ENCODE assay signal across 2 cellular contexts in genomic region chr11:1422481-1422880, GRCh38.
A peak's percentile ranks its signal among the peaks of the same experiment; 100 is the strongest.
TF ChIP-seq lines count a peak whose summit lies in the region.

No MANE protein-coding gene starts in this region.

TF ChIP-seq in PFSK-1, 5 proteins besides CTCF, POLR2A, EP300 and RAD21:
- peak; percentile 80 to 91 for TF ChIP-seq REST (IDR thresholded peaks at IDR 0.05; ENCODE audit: insufficient read depth in 1 of 2, low read depth in 2 of 2, low read length in 2 of 2)
- no peak for TF ChIP-seq FOXP2 (optimal IDR thresholded peaks at IDR 0.05; ENCODE audit: borderline replicate concordance, extremely low read depth, extremely low read length, insufficient read depth)

TF ChIP-seq in H1, 55 proteins besides CTCF, POLR2A, EP300 and RAD21:
- TF ChIP-seq BACH1 (IDR thresholded peaks at IDR 0.05; ENCODE audit: low read length) (no peak), SIN3A (conservative IDR thresholded peaks at IDR 0.05 in 1 of 2, IDR thresholded peaks at IDR 0.05 in 1 of 2; ENCODE audit: low read depth in 1 of 2, low read length in 2 of 2) (peak in 1 of 2 experiments; percentile 76; a peak in 2 of 4 replicates), GTF2F1 (IDR thresholded peaks at IDR 0.05; ENCODE audit: borderline replicate concordance, low read depth, low read length) (no peak), EZH2 (IDR thresholded peaks at IDR 0.05; ENCODE audit: low read depth, low read length, severe bottlenecking) (no peak)
TF ChIP-seq in H1: peak in this region for 1.
